Comparison of ENCODE assay signal across 13 cellular contexts in the genomic region with DNA sequence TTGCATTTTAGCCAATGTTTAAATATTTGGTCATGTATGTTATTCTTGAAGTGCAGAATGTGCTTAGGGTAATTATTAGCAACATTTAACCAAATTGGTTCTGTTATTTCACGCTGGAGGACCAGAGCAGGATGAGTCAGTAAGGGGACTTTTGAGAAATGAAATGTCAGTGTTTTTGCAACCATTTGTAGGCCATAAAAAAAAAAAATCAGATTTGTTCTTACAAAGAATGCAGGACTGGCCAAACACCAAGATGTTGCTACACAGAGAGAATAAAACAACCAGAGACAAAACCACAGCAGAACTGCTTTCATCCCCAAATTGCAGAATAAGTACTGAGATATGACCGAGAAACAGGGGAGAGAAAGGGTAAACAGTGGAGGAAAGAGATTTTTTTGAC.
DNase-seq lines count a peak whose midpoint lies in the region; TF ChIP-seq lines count a peak whose summit lies in the region.
"Had no signal": no experiment of that assay in that cellular context is flagged by ENCODE, and none has a peak within 500 bp of the region (broad histone marks: within the 10 kb centered on the region; RNA-seq: fewer than 3 reads in every experiment).

No MANE protein-coding gene starts in this region.

- 19 to 34% (median 26%) methylated on average over 2 of the region's 2 CpGs for WGBS in adrenal gland, 4 donors
- 20% methylated on average over 2 of the region's 2 CpGs for WGBS in prostate gland

- H3K27me3 ChIP-seq in adrenal gland (no peaks in the 10 kb centered on the region), prostate gland (replicated peaks; ENCODE audit: insufficient read depth) (no peaks in the 10 kb centered on the region)
- H3K27me3 ChIP-seq: BLaER1 treated with 17β-estradiol and CSF1 and Interleukin-3, amounts not matched to agents 10 nM and 100 nM had no signal

- TF ChIP-seq CTCF in AG09309 (IDR thresholded peaks at IDR 0.05; ENCODE audit: control insufficient read depth, insufficient read depth, low read depth, low read length, missing control alignments) (no peak), adrenal gland (IDR thresholded peaks at IDR 0.05) (no peak), prostate gland (IDR thresholded peaks at IDR 0.05) (no peak)

- peak overlapping the region in 3 of 5 donors; percentile 34 to 69 (median 58) for H3K27ac ChIP-seq in adrenal gland
- H3K27ac ChIP-seq in prostate gland = peak overlapping the region in 1 of 2 donors; percentile 25
- H3K27ac ChIP-seq: HL-60 had no signal

- peak; percentile 90 for DNase-seq in AG09309 (ENCODE audit: low read depth)
- DNase-seq in adrenal gland = peak; percentile 29 to 81 (median 67)
- peak; percentile 79 for DNase-seq in glomerular visceral epithelial cell (ENCODE audit: extremely low spot score)
- peak; percentile 10 for DNase-seq in prostate gland (ENCODE audit: low spot score)
- no peak for DNase-seq in erythroblast (lab: John Stamatoyannopoulos, UW)
- no peak for DNase-seq in activated gamma-delta T cell (lab: John Stamatoyannopoulos, UW)
- no peak for DNase-seq in SIG-M5 (lab: John Stamatoyannopoulos, UW)
- no peak for DNase-seq in activated T-cell treated with anti-CD3 and anti-CD28 coated beads, Interleukin-2, amount 50 U/mL, for 1 hour
- DNase-seq: NCI-H1092 treated with DMSO at 0.1 percent for 48 hours; stimulated activated CD4-positive, alpha-beta T cell treated with anti-CD3 and anti-CD28 coated beads, Interleukin-2, amount 100 ng/mL, for 48 hours; substantia nigra had no signal

- H3K9me3 ChIP-seq in adrenal gland (replicated peaks in 1 of 3) (peaks cover 0 to 16% (median 9%) of the 10 kb centered on the region in 3 donors), prostate gland (no peaks in the 10 kb centered on the region)

- H3K36me3 ChIP-seq in adrenal gland (replicated peaks in 1 of 2) = no peaks in the 10 kb centered on the region
- no peaks in the 10 kb centered on the region for H3K36me3 ChIP-seq in prostate gland

- H3K4me1 ChIP-seq in adrenal gland (replicated peaks in 1 of 2) = peaks cover 0 to 16% of the 10 kb centered on the region in 2 donors
- no peaks in the 10 kb centered on the region for H3K4me1 ChIP-seq in prostate gland (replicated peaks)

- intact Hi-C loops in adrenal gland (cut with DNase I) (no loop called here), prostate gland (cut with DNase I) (loop anchor here (10.0 kb wide), 1 partner anchor 58 kb away; no protein-coding TSS in a partner anchor)

- TF ChIP-seq POLR2A in adrenal gland (IDR thresholded peaks at IDR 0.05) (no peak), prostate gland (IDR thresholded peaks at IDR 0.05) (no peak), erythroblast (IDR thresholded peaks at IDR 0.05; ENCODE audit: low read length) (no peak)

- H3K4me3 ChIP-seq in AG09309 (ENCODE audit: control insufficient read depth, low read depth, low read length) (no peak overlapping the region), adrenal gland (peak overlapping the region in 1 of 4 donors; percentile 21), prostate gland (no peak overlapping the region)
- H3K4me3 ChIP-seq: BLaER1 treated with 17β-estradiol and CSF1 and Interleukin-3, amounts not matched to agents 10 nM and 100 nM had no signal

Comparison
In these comparisons a context has a peak if more than half of its experiments do, and no peak if none do; other contexts are left out.
1. DNase-seq: peak in AG09309 (single experiment), adrenal gland (7 of 7), glomerular visceral epithelial cell (single experiment) and prostate gland (single experiment); none in erythroblast (0 of 2), activated gamma-delta T cell (single experiment), SIG-M5 (single experiment) and activated T-cell treated with anti-CD3 and anti-CD28 coated beads, Interleukin-2, amount 50 U/mL, for 1 hour (single experiment).